In genomic region chr1:64473367-64473766, GRCh38 we compare ENCODE assay signal across 1 cellular context.
TF ChIP-seq lines count a peak whose summit lies in the region.

No MANE protein-coding gene starts in this region.

TF ChIP-seq in WTC11, 78 proteins besides CTCF, POLR2A, EP300 and RAD21 (continued from another document):
- no peak for TF ChIP-seq ATF2 (CRISPR knock-in tag; IDR thresholded peaks at IDR 0.05; ENCODE audit: borderline replicate concordance, low read depth)
- TF ChIP-seq ZNF219 (CRISPR knock-in tag; IDR thresholded peaks at IDR 0.05; ENCODE audit: borderline replicate concordance), result no peak
- TF ChIP-seq CBFB (CRISPR knock-in tag; IDR thresholded peaks at IDR 0.05; ENCODE audit: low read depth), result no peak
- TF ChIP-seq NR1H2 (CRISPR knock-in tag; IDR thresholded peaks at IDR 0.05), result no peak
- TF ChIP-seq E2F1 (CRISPR knock-in tag; IDR thresholded peaks at IDR 0.05), result no peak
- no peak for TF ChIP-seq ZMAT4 (CRISPR knock-in tag; IDR thresholded peaks at IDR 0.05)
- no peak for TF ChIP-seq ESRRA (CRISPR knock-in tag; IDR thresholded peaks at IDR 0.05; ENCODE audit: borderline replicate concordance)
- no peak for TF ChIP-seq SMAD4 (CRISPR knock-in tag; IDR thresholded peaks at IDR 0.05)
- no peak for TF ChIP-seq TEAD4 (CRISPR knock-in tag; IDR thresholded peaks at IDR 0.05)
- no peak for TF ChIP-seq TEAD1 (CRISPR knock-in tag; IDR thresholded peaks at IDR 0.05)
- TF ChIP-seq ZNF396 (CRISPR knock-in tag; IDR thresholded peaks at IDR 0.05; ENCODE audit: borderline replicate concordance), result no peak
- TF ChIP-seq, protein P1, sequence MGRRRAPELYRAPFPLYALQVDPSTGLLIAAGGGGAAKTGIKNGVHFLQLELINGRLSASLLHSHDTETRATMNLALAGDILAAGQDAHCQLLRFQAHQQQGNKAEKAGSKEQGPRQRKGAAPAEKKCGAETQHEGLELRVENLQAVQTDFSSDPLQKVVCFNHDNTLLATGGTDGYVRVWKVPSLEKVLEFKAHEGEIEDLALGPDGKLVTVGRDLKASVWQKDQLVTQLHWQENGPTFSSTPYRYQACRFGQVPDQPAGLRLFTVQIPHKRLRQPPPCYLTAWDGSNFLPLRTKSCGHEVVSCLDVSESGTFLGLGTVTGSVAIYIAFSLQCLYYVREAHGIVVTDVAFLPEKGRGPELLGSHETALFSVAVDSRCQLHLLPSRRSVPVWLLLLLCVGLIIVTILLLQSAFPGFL (CRISPR knock-in tag; IDR thresholded peaks at IDR 0.05; ENCODE audit: borderline replicate concordance), result no peak
